In the genomic region with DNA sequence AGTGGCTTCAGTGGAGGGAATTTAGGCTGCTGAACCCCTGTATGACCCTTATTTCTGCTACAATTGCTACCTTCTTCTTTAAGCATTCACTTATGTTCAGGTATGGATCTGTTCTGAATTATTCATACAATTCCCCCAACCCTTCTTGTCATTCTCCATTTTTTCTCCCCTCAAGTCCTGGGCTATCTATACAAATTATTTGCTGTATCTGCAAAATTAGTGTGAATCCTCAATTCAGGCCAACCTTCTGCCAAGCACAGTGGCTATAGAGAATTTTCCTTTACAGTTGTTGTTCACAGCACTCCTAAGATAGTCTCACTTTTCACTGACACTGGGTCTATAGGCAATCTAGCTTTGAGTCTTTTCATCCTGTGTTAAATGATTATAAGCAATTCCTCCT, we compare ENCODE assay signal across 29 cellular contexts.
"Had no signal": no experiment of that assay in that cellular context is flagged by ENCODE, and none has a peak within 500 bp of the region (broad histone marks: within the 10 kb centered on the region; RNA-seq: fewer than 3 reads in every experiment).

No MANE protein-coding gene starts in this region.

- H3K4me3 ChIP-seq: stomach, suprapubic skin, testis, thoracic aorta, thyroid gland, tibial artery, tibial nerve, transverse colon, upper lobe of left lung, upper lobe of right lung, uterus, vagina had no signal

- H3K4me1 ChIP-seq: stomach, suprapubic skin, testis, thyroid gland, tibial nerve, transverse colon, upper lobe of left lung, upper lobe of right lung, uterus, vagina had no signal

- H3K36me3 ChIP-seq: stomach, suprapubic skin, thoracic aorta, thyroid gland, tibial artery, tibial nerve, transverse colon, upper lobe of left lung, upper lobe of right lung, uterus, vagina had no signal

- H3K4me1 Mint-ChIP-seq: stimulated activated effector memory CD8-positive, alpha-beta T cell treated with anti-CD3 and anti-CD28 coated beads, Interleukin-12 subunit alpha, Interleukin-12 subunit beta, amount 100 ng/mL, for 72 hours; stimulated activated memory B cell treated with anti-CD40 and anti-IgM and Interleukin-4, amounts not matched to agents 10 μg/mL and 1 μg/mL and 100 μg/mL, for 72 hours; stimulated activated naive B cell treated with anti-CD40 and anti-IgM and Interleukin-4, amounts not matched to agents 10 μg/mL and 1 μg/mL and 100 μg/mL, for 72 hours; stimulated activated naive CD8-positive, alpha-beta T cell treated with anti-CD3 and anti-CD28 coated beads, Interleukin-15, amount 100 ng/mL, for 72 hours had no signal

- H3K9me3 Mint-ChIP-seq: stimulated activated memory B cell treated with anti-CD40 and anti-IgM and Interleukin-4, amounts not matched to agents 10 μg/mL and 1 μg/mL and 100 μg/mL, for 72 hours; type B pancreatic cell had no signal

- H3K27me3 ChIP-seq: stomach, suprapubic skin, testis, thyroid gland, tibial artery, tibial nerve, transverse colon, upper lobe of left lung, upper lobe of right lung, uterus, vagina had no signal

- DNase-seq: stimulated activated CD4-positive, alpha-beta T cell treated with anti-CD3 and anti-CD28 coated beads, Interleukin-2, amount 100 ng/mL, for 48 hours; stimulated activated CD4-positive, alpha-beta T cell treated with anti-CD3 and anti-CD28 coated beads, Interleukin-4, amount 100 ng/mL, for 1 hour; stimulated activated CD4-positive, alpha-beta T cell treated with anti-CD3 and anti-CD28 coated beads, Interleukin-4, amount 100 ng/mL, for 24 hours; stimulated activated CD4-positive, alpha-beta T cell treated with anti-CD3 and anti-CD28 coated beads, Interleukin-4, amount 100 ng/mL, for 4 hours; stimulated activated CD8-positive, alpha-beta memory T cell treated with anti-CD3 and anti-CD28 coated beads, Interleukin-4, amount 100 ng/mL, for 48 hours; stimulated activated naive B cell treated with anti-CD40 and anti-IgM and Interleukin-4, amounts not matched to agents 10 μg/mL and 1 μg/mL and 100 μg/mL, for 72 hours; stimulated activated naive CD4-positive, alpha-beta T cell; stimulated activated naive CD4-positive, alpha-beta T cell treated with Interleukin-2 at 50 U/mL for 16 hours; stimulated activated naive CD8-positive, alpha-beta T cell treated with anti-CD3 and anti-CD28 coated beads, Interleukin-15, amount 100 ng/mL, for 72 hours; stimulated activated naive CD8-positive, alpha-beta T cell treated with anti-CD3 and anti-CD28 coated beads, Interleukin-15, Interleukin-2, amounts not matched to agents 100 U/mL and 50 U/mL, for 24 hours; stomach; substantia nigra; testis; thyroid gland; tibial artery; transverse colon; trophoblast cell; upper lobe of left lung; upper lobe of right lung; uterus had no signal

- H3K27ac Mint-ChIP-seq: stimulated activated effector memory CD8-positive, alpha-beta T cell treated with anti-CD3 and anti-CD28 coated beads, Interleukin-12 subunit alpha, Interleukin-12 subunit beta, amount 100 ng/mL, for 72 hours; stimulated activated memory B cell treated with anti-CD40 and anti-IgM and Interleukin-4, amounts not matched to agents 10 μg/mL and 1 μg/mL and 100 μg/mL, for 72 hours; stimulated activated naive B cell treated with anti-CD40 and anti-IgM and Interleukin-4, amounts not matched to agents 10 μg/mL and 1 μg/mL and 100 μg/mL, for 72 hours; stimulated activated naive CD8-positive, alpha-beta T cell treated with anti-CD3 and anti-CD28 coated beads, Interleukin-15, amount 100 ng/mL, for 72 hours; stimulated activated naive CD8-positive, alpha-beta T cell treated with anti-CD3 and anti-CD28 coated beads, Interleukin-15, Interleukin-2, amounts not matched to agents 100 ng/mL and 50 ng/mL, for 24 hours; type B pancreatic cell had no signal

- H3K27me3 Mint-ChIP-seq: stimulated activated memory B cell treated with anti-CD40 and anti-IgM and Interleukin-4, amounts not matched to agents 10 μg/mL and 1 μg/mL and 100 μg/mL, for 72 hours; stimulated activated naive B cell treated with anti-CD40 and anti-IgM and Interleukin-4, amounts not matched to agents 10 μg/mL and 1 μg/mL and 100 μg/mL, for 72 hours; stimulated activated naive CD8-positive, alpha-beta T cell treated with anti-CD3 and anti-CD28 coated beads, Interleukin-15, amount 100 ng/mL, for 72 hours; stimulated activated naive CD8-positive, alpha-beta T cell treated with anti-CD3 and anti-CD28 coated beads, Interleukin-15, Interleukin-2, amounts not matched to agents 100 ng/mL and 50 ng/mL, for 24 hours; type B pancreatic cell had no signal

- H3K4me3 Mint-ChIP-seq: stimulated activated effector memory CD8-positive, alpha-beta T cell treated with anti-CD3 and anti-CD28 coated beads, Interleukin-12 subunit alpha, Interleukin-12 subunit beta, amount 100 ng/mL, for 72 hours; stimulated activated memory B cell treated with anti-CD40 and anti-IgM and Interleukin-4, amounts not matched to agents 10 μg/mL and 1 μg/mL and 100 μg/mL, for 72 hours; stimulated activated naive B cell treated with anti-CD40 and anti-IgM and Interleukin-4, amounts not matched to agents 10 μg/mL and 1 μg/mL and 100 μg/mL, for 72 hours; stimulated activated naive CD8-positive, alpha-beta T cell treated with anti-CD3 and anti-CD28 coated beads, Interleukin-15, amount 100 ng/mL, for 72 hours; stimulated activated naive CD8-positive, alpha-beta T cell treated with anti-CD3 and anti-CD28 coated beads, Interleukin-15, Interleukin-2, amounts not matched to agents 100 ng/mL and 50 ng/mL, for 24 hours; type B pancreatic cell had no signal

- FAIRE-seq: urothelium cell line had no signal

- H3K36me3 Mint-ChIP-seq: stimulated activated effector memory CD8-positive, alpha-beta T cell treated with anti-CD3 and anti-CD28 coated beads, Interleukin-12 subunit alpha, Interleukin-12 subunit beta, amount 100 ng/mL, for 72 hours; stimulated activated memory B cell treated with anti-CD40 and anti-IgM and Interleukin-4, amounts not matched to agents 10 μg/mL and 1 μg/mL and 100 μg/mL, for 72 hours; stimulated activated naive B cell treated with anti-CD40 and anti-IgM and Interleukin-4, amounts not matched to agents 10 μg/mL and 1 μg/mL and 100 μg/mL, for 72 hours; type B pancreatic cell had no signal

- H3K27ac ChIP-seq: stomach, suprapubic skin, testis, thoracic aorta, thyroid gland, tibial artery, tibial nerve, transverse colon, upper lobe of left lung, upper lobe of right lung, uterus, vagina had no signal

- H3K9me3 ChIP-seq: stomach, suprapubic skin, testis, thoracic aorta, thyroid gland, tibial artery, tibial nerve, transverse colon, upper lobe of left lung, upper lobe of right lung, uterus, vagina had no signal

- ATAC-seq: stimulated activated effector memory CD8-positive, alpha-beta T cell treated with anti-CD3 and anti-CD28 coated beads, Interleukin-12 subunit alpha, Interleukin-12 subunit beta, amount 100 ng/mL, for 72 hours; stimulated activated memory B cell treated with anti-CD40 and anti-IgM and Interleukin-4, amounts not matched to agents 10 μg/mL and 1 μg/mL and 100 μg/mL, for 72 hours; stimulated activated naive B cell treated with anti-CD40 and anti-IgM and Interleukin-4, amounts not matched to agents 10 μg/mL and 1 μg/mL and 100 μg/mL, for 72 hours; stimulated activated naive CD8-positive, alpha-beta T cell treated with anti-CD3 and anti-CD28 coated beads, Interleukin-15, amount 100 ng/mL, for 72 hours; stimulated activated naive CD8-positive, alpha-beta T cell treated with anti-CD3 and anti-CD28 coated beads, Interleukin-15, Interleukin-2, amounts not matched to agents 100 U/mL and 50 U/mL, for 24 hours; upper lobe of right lung had no signal
